24 cellular contexts compared by ENCODE assay signal in genomic region chr14:100234511-100234910, GRCh38. TPM values are rescaled to one million over a fixed set of nuclear protein-coding genes. Genes with fewer than 3 reads are reported as not detected.
DNase-seq lines count a peak whose midpoint lies in the region; ATAC-seq and TF ChIP-seq lines count a peak whose summit lies in the region.
"Had no signal": no experiment of that assay in that cellular context is flagged by ENCODE, and none has a peak within 500 bp of the region (broad histone marks: within the 10 kb centered on the region; RNA-seq: fewer than 3 reads in every experiment).

No MANE protein-coding gene starts in this region.

- peaks cover 28% of the 10 kb centered on the region for H3K4me1 ChIP-seq in lower lobe of right lung

- POLR2A ChIA-PET in activated CD8-positive, alpha-beta T cell treated with anti-CD3 and anti-CD28 coated beads, Interleukin-2, amount 10 ng/mL, durations not matched to agents 7 days and 5 days (lab: Charles Lee): interaction anchor here (1.5 to 6.7 kb wide), 2 partner anchors 12 to 16 kb away, joined by 4 to 106 read pairs; no protein-coding TSS in a partner anchor

- H3K27ac Mint-ChIP-seq in activated naive CD4-positive, alpha-beta T cell treated with anti-CD3 and anti-CD28 coated beads, Interleukin-2, amount 10 ng/mL, durations not matched to agents 7 days and 5 days: peak overlapping the region; percentile 87
- peak overlapping the region; percentile 71 for H3K27ac Mint-ChIP-seq in activated CD8-positive, alpha-beta T cell treated with anti-CD3 and anti-CD28 coated beads, Interleukin-2, amount 10 ng/mL, durations not matched to agents 7 days and 5 days
- no peak overlapping the region for H3K27ac Mint-ChIP-seq in neural crest cell (ENCODE audit: unreplicated experiment)
- H3K27ac Mint-ChIP-seq: neural progenitor cell had no signal

- H3K4me3 Mint-ChIP-seq in activated naive CD4-positive, alpha-beta T cell treated with anti-CD3 and anti-CD28 coated beads, Interleukin-2, amount 10 ng/mL, durations not matched to agents 7 days and 5 days: peak overlapping the region; percentile 28
- H3K4me3 Mint-ChIP-seq in activated CD8-positive, alpha-beta T cell treated with anti-CD3 and anti-CD28 coated beads, Interleukin-2, amount 10 ng/mL, durations not matched to agents 7 days and 5 days: peak overlapping the region; percentile 9
- peak overlapping the region; percentile 94 for H3K4me3 Mint-ChIP-seq in neural crest cell

- H3K4me3 ChIP-seq in Jurkat, Clone E6-1 (ENCODE audit: low read length): no peak overlapping the region
- H3K4me3 ChIP-seq in lower lobe of right lung: no peak overlapping the region
- H3K4me3 ChIP-seq: breast epithelium, colonic mucosa, GM23248, neural progenitor cell, right lobe of liver had no signal

- H3K27me3 Mint-ChIP-seq in activated naive CD4-positive, alpha-beta T cell treated with anti-CD3 and anti-CD28 coated beads, Interleukin-2, amount 10 ng/mL, durations not matched to agents 7 days and 5 days: peaks cover 4% of the 10 kb centered on the region
- no peaks in the 10 kb centered on the region for H3K27me3 Mint-ChIP-seq in activated CD8-positive, alpha-beta T cell treated with anti-CD3 and anti-CD28 coated beads, Interleukin-2, amount 10 ng/mL, durations not matched to agents 7 days and 5 days (ENCODE audit: low read depth)
- H3K27me3 Mint-ChIP-seq in neural crest cell (ENCODE audit: low read depth): peaks cover 2% of the 10 kb centered on the region

- CTCF ChIA-PET in activated naive CD4-positive, alpha-beta T cell treated with anti-CD3 and anti-CD28 coated beads, Interleukin-2, amount 10 ng/mL, durations not matched to agents 7 days and 5 days (lab: Charles Lee): interaction anchor here (1.1 to 3.4 kb wide), 4 partner anchors 11 to 40 kb away, joined by 3 to 15 read pairs (median 8); no protein-coding TSS in a partner anchor
- CTCF ChIA-PET in activated CD8-positive, alpha-beta T cell treated with anti-CD3 and anti-CD28 coated beads, Interleukin-2, amount 10 ng/mL, durations not matched to agents 7 days and 5 days (lab: Charles Lee): interaction anchor here (0.6 to 8.0 kb wide), 5 partner anchors 12 to 251 kb away, joined by 3 to 106 read pairs (median 3); no protein-coding TSS in a partner anchor

- H3K9me3 ChIP-seq in lower lobe of right lung: no peaks in the 10 kb centered on the region
- H3K9me3 ChIP-seq: breast epithelium, colonic mucosa, right lobe of liver had no signal

- peak; percentile 64 for DNase-seq in activated naive CD4-positive, alpha-beta T cell treated with anti-CD3 and anti-CD28 coated beads, Interleukin-2, amount 10 ng/mL, durations not matched to agents 7 days and 5 days
- DNase-seq in activated naive CD4-positive, alpha-beta T cell (lab: John Stamatoyannopoulos, UW): no peak
- peak; percentile 31 for DNase-seq in Jurkat, Clone E6-1 (ENCODE audit: low read depth, low spot score)
- peak; percentile 41 for DNase-seq in activated CD8-positive, alpha-beta T cell treated with anti-CD3 and anti-CD28 coated beads, Interleukin-2, amount 10 ng/mL, durations not matched to agents 7 days and 5 days
- DNase-seq in neural crest cell (ENCODE audit: low read depth, low spot score) (no peak), mesenteric fat pad (ENCODE audit: low spot score) (no peak), lower lobe of right lung (no peak)
- DNase-seq: activated CD4-positive, alpha-beta T cell treated with anti-CD3 and anti-CD28 coated beads, Interleukin-2, amount 50 U/mL, for 4 hours; activated T-cell treated with anti-CD3 and anti-CD28 coated beads, Interleukin-2, amount 50 U/mL, for 48 hours; colonic mucosa; GM23248; islet precursor cell; Kasumi-1; NCI-H1048; NCI-H187; OCI-M1; posterior cingulate gyrus; right lobe of liver; SHP77; stimulated activated CD4-positive, alpha-beta T cell treated with anti-CD3 and anti-CD28 coated beads, Interleukin-15, amount 100 ng/mL, for 24 hours; stimulated activated CD8-positive, alpha-beta memory T cell treated with anti-CD3 and anti-CD28 coated beads, Interleukin-4, amount 100 ng/mL, for 48 hours had no signal

- no peaks in the 10 kb centered on the region for H3K27me3 ChIP-seq in lower lobe of right lung (ENCODE audit: low read depth)
- H3K27me3 ChIP-seq: breast epithelium, colonic mucosa, neural progenitor cell, right lobe of liver had no signal

- intact Hi-C loops in lower lobe of right lung (cut with DNase I): no loop called here

- H3K4me1 Mint-ChIP-seq in activated naive CD4-positive, alpha-beta T cell treated with anti-CD3 and anti-CD28 coated beads, Interleukin-2, amount 10 ng/mL, durations not matched to agents 7 days and 5 days: peaks cover 60% of the 10 kb centered on the region
- peaks cover 46% of the 10 kb centered on the region for H3K4me1 Mint-ChIP-seq in activated CD8-positive, alpha-beta T cell treated with anti-CD3 and anti-CD28 coated beads, Interleukin-2, amount 10 ng/mL, durations not matched to agents 7 days and 5 days (ENCODE audit: low read depth)
- H3K4me1 Mint-ChIP-seq in neural crest cell: peaks cover 38% of the 10 kb centered on the region

- peaks cover 57% of the 10 kb centered on the region for H3K36me3 Mint-ChIP-seq in activated naive CD4-positive, alpha-beta T cell treated with anti-CD3 and anti-CD28 coated beads, Interleukin-2, amount 10 ng/mL, durations not matched to agents 7 days and 5 days
- peaks cover 62% of the 10 kb centered on the region for H3K36me3 Mint-ChIP-seq in activated CD8-positive, alpha-beta T cell treated with anti-CD3 and anti-CD28 coated beads, Interleukin-2, amount 10 ng/mL, durations not matched to agents 7 days and 5 days (ENCODE audit: low read depth)
- no peaks in the 10 kb centered on the region for H3K36me3 Mint-ChIP-seq in neural crest cell (ENCODE audit: low read depth)

- H3K27ac ChIP-seq in lower lobe of right lung: no peak overlapping the region
- H3K27ac ChIP-seq: breast epithelium, colonic mucosa, GM23248, neural progenitor cell, right lobe of liver had no signal

- no peak for ATAC-seq in activated CD8-positive, alpha-beta T cell treated with anti-CD3 and anti-CD28 coated beads, Interleukin-2, amount 10 ng/mL, durations not matched to agents 7 days and 5 days
- ATAC-seq in lower lobe of right lung (no peak), HG03139 (IDR thresholded peaks at IDR 0.05; ENCODE audit: unreplicated experiment) (no peak)
- ATAC-seq: right lobe of liver had no signal

- no peaks in the 10 kb centered on the region for H3K36me3 ChIP-seq in lower lobe of right lung
- H3K36me3 ChIP-seq: breast epithelium, colonic mucosa, neural progenitor cell had no signal

- H3K9me3 Mint-ChIP-seq in activated naive CD4-positive, alpha-beta T cell treated with anti-CD3 and anti-CD28 coated beads, Interleukin-2, amount 10 ng/mL, durations not matched to agents 7 days and 5 days: no peaks in the 10 kb centered on the region
- H3K9me3 Mint-ChIP-seq in activated CD8-positive, alpha-beta T cell treated with anti-CD3 and anti-CD28 coated beads, Interleukin-2, amount 10 ng/mL, durations not matched to agents 7 days and 5 days (ENCODE audit: insufficient read depth): no peaks in the 10 kb centered on the region
- no peaks in the 10 kb centered on the region for H3K9me3 Mint-ChIP-seq in neural crest cell
- H3K9me3 Mint-ChIP-seq: neural progenitor cell had no signal

- TF ChIP-seq CTCF in neural crest cell (conservative IDR thresholded peaks at IDR 0.05): no peak
- TF ChIP-seq CTCF in lower lobe of right lung (IDR thresholded peaks at IDR 0.05): no peak

RNA-seq across cellular contexts. Expression of gene YY1, which starts 4.4 kb away (rescaled TPM):
- 135 TPM for polyA plus RNA-seq in Jurkat, Clone E6-1 (2012; ENCODE audit: insufficient read depth, insufficient read length)
- total RNA-seq in activated CD8-positive, alpha-beta T cell treated with anti-CD3 and anti-CD28 coated beads, Interleukin-2, amount 10 ng/mL, durations not matched to agents 7 days and 5 days: 100 to 1,000 TPM; 107 TPM
- total RNA-seq in neural crest cell (72.0 and 79.9 TPM in 2 replicates), mesenteric fat pad (61.3 TPM), lower lobe of right lung (74.8 TPM)

Comparison
In these comparisons a context has a peak if more than half of its experiments do, and no peak if none do; other contexts are left out.
1. DNase-seq: peak in activated naive CD4-positive, alpha-beta T cell treated with anti-CD3 and anti-CD28 coated beads, Interleukin-2, amount 10 ng/mL, durations not matched to agents 7 days and 5 days (single experiment), Jurkat, Clone E6-1 (single experiment) and activated CD8-positive, alpha-beta T cell treated with anti-CD3 and anti-CD28 coated beads, Interleukin-2, amount 10 ng/mL, durations not matched to agents 7 days and 5 days (single experiment); none in activated naive CD4-positive, alpha-beta T cell (0 of 4), neural crest cell (single experiment), mesenteric fat pad (single experiment) and lower lobe of right lung (single experiment).
2. H3K4me3 Mint-ChIP-seq: peak in every context shown above with its lines; median percentile 94 in neural crest cell; 28 in activated naive CD4-positive, alpha-beta T cell treated with anti-CD3 and anti-CD28 coated beads, Interleukin-2, amount 10 ng/mL, durations not matched to agents 7 days and 5 days; 9 in activated CD8-positive, alpha-beta T cell treated with anti-CD3 and anti-CD28 coated beads, Interleukin-2, amount 10 ng/mL, durations not matched to agents 7 days and 5 days.